ENCODE assay signal across 8 cellular contexts in genomic region chr14:104865069-104865630, GRCh38. TPM values are rescaled to one million over a fixed set of nuclear protein-coding genes. Genes with fewer than 3 reads are reported as not detected.
DNase-seq lines count a peak whose midpoint lies in the region; ATAC-seq, FAIRE-seq and TF ChIP-seq lines count a peak whose summit lies in the region.

Gene CEP170B, plus strand, starts transcription at chr14:104865268. Its CDS starts 3,183 bp downstream, at chr14:104868451.

- H3K27ac ChIP-seq in smooth muscle cell (ENCODE audit: low read depth) = peak within 1 kb of the TSS; percentile 77

- H3K4me1 ChIP-seq in HAP-1 (peaks cover 10% of the 10 kb centered on the region; the same call in 1 of the 2 replicates), smooth muscle cell (ENCODE audit: low read depth) (peaks cover 18% of the 10 kb centered on the region)

- no peaks in the 10 kb centered on the region for H3K9me3 ChIP-seq in HAP-1
- no peaks in the 10 kb centered on the region for H3K9me3 ChIP-seq in smooth muscle cell (replicated peaks; ENCODE audit: low read depth)

- 0% methylated on average over 2 of the region's 90 CpGs for WGBS in smooth muscle cell (ENCODE audit: low lambda C conversion rate)

- H3K27me3 ChIP-seq in HAP-1 (ENCODE audit: low read depth) (no peaks in the 10 kb centered on the region), bronchial epithelial cell (ENCODE audit: control insufficient read depth, insufficient read depth, low read length) (no peaks in the 10 kb centered on the region), smooth muscle cell (ENCODE audit: low read depth) (peaks cover 7% of the 10 kb centered on the region)

- H3K36me3 ChIP-seq in HAP-1 (replicated peaks) (no peaks in the 10 kb centered on the region), bronchial epithelial cell (ENCODE audit: control insufficient read depth, insufficient read depth, low read length) (peaks cover 16% of the 10 kb centered on the region), smooth muscle cell (ENCODE audit: low read depth) (no peaks in the 10 kb centered on the region)

- peaks cover 25% of the 10 kb centered on the region for H3K79me2 ChIP-seq in smooth muscle cell (ENCODE audit: low read depth)

- no peaks in the 10 kb centered on the region for H3F3A ChIP-seq in smooth muscle cell (ENCODE audit: low read depth)

- H3K4me3 ChIP-seq in HAP-1 (peak within 1 kb of the TSS; percentile 71), bronchial epithelial cell (ENCODE audit: low read depth, low read length) (peak within 1 kb of the TSS; percentile 89), smooth muscle cell (peak within 1 kb of the TSS; percentile 85)

- H3K9ac ChIP-seq in smooth muscle cell (ENCODE audit: low read depth) = peak within 1 kb of the TSS; percentile 89

- FAIRE-seq in bronchial epithelial cell (lab: Jason Lieb, UNC) = no peak

- in situ Hi-C loops in ACHN (cut with HindIII; ENCODE audit: low pct_ligation_motif_present, low pct_unique_long_range_greater_than_20kb, low sequenced_read_pairs) (no loop called here), HAP-1 (cut with MboI; ENCODE audit: low sequenced_read_pairs) (no loop called here)

- H3K4me2 ChIP-seq in smooth muscle cell = peak within 1 kb of the TSS; percentile 100

- TF ChIP-seq CTCF in bronchial epithelial cell (IDR thresholded peaks at IDR 0.05; ENCODE audit: insufficient read depth, low read length, severe bottlenecking) = no peak
- no peak for TF ChIP-seq CTCF in smooth muscle cell (IDR thresholded peaks at IDR 0.05; ENCODE audit: borderline replicate concordance, insufficient read depth, poor library complexity, severe bottlenecking)

- H4K20me1 ChIP-seq in smooth muscle cell (ENCODE audit: low read depth) = peaks cover 53% of the 10 kb centered on the region

- H2AFZ ChIP-seq in smooth muscle cell (ENCODE audit: low read depth) = peak within 1 kb of the TSS; percentile 91

- no peak for ATAC-seq in HG03097 (IDR thresholded peaks at IDR 0.05; ENCODE audit: low FRiP score, unreplicated experiment)

- peak; percentile 38 for DNase-seq in ACHN
- DNase-seq in HAP-1 (ENCODE audit: low spot score in 2 of 2) = peak in 1 of 2 experiments; percentile 60
- peak; percentile 18 for DNase-seq in T-helper 22 cell (ENCODE audit: low read depth)
- no peak for DNase-seq in bronchial epithelial cell (ENCODE audit: low read depth)
- peak; percentile 80 for DNase-seq in iPS-NIHi7 (ENCODE audit: extremely low spot score)
- no peak for DNase-seq in smooth muscle cell (lab: John Stamatoyannopoulos, UW; ENCODE audit: unreplicated experiment)
- DNase-seq in SKM-1 treated with dmso at 0.1 percent for 144 hours (lab: John Stamatoyannopoulos, UW; ENCODE audit: unreplicated experiment) = no peak

RNA-seq across cellular contexts. Expression of gene CEP170B, which starts in this region (rescaled TPM):
- total RNA-seq in bronchial epithelial cell (29.0 and 41.5 TPM in 2 replicates), smooth muscle cell (9.8 and 13.7 TPM in 2 replicates)
- polyA plus RNA-seq in smooth muscle cell = 5.9 and 7.9 TPM in 2 replicates

Comparison
In these comparisons a context has a peak if more than half of its experiments do, and no peak if none do; other contexts are left out.
1. DNase-seq: peak in ACHN (single experiment), T-helper 22 cell (single experiment) and iPS-NIHi7 (single experiment); none in bronchial epithelial cell (single experiment), smooth muscle cell (single experiment) and SKM-1 treated with dmso at 0.1 percent for 144 hours (single experiment).
2. Peak in every context shown above with its lines, with median percentiles within 50 percentile points of each other: H3K4me3 ChIP-seq.